11 cellular contexts compared by ENCODE assay signal in the genomic region with DNA sequence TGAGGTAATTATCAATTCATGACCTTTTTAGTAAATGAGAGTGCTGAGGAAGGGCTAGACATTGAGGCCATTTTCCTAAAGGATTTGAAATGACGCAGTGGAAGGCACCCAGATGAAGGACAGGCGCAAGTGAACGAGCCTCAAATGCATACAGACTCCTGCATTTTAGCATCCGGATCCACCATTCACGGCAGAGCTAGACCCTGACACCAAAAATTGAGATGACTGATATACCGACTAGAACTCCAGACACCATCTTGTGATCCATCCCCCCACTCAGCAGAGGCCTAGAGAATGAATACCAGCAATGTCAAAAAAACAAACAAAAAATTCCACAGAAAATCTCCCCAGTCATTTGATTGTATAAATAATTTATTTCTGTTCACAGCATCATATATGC. TPM values are rescaled to one million over a fixed set of nuclear protein-coding genes. Genes with fewer than 3 reads are reported as not detected.
A peak's percentile ranks its signal among the peaks of the same experiment; 100 is the strongest.
DNase-seq lines count a peak whose midpoint lies in the region; ATAC-seq and TF ChIP-seq lines count a peak whose summit lies in the region.
"Had no signal": no experiment of that assay in that cellular context is flagged by ENCODE, and none has a peak within 500 bp of the region (broad histone marks: within the 10 kb centered on the region; RNA-seq: fewer than 3 reads in every experiment).

No MANE protein-coding gene starts in this region.

- H3K9me3 ChIP-seq in iPS-18a (ENCODE audit: control insufficient read depth, low read depth, low read length) = no peaks in the 10 kb centered on the region
- no peaks in the 10 kb centered on the region for H3K9me3 ChIP-seq in thoracic aorta
- H3K9me3 ChIP-seq in sigmoid colon = no peaks in the 10 kb centered on the region
- H3K9me3 ChIP-seq: upper lobe of left lung had no signal

- peak overlapping the region; percentile 88 for H3K4me3 ChIP-seq in iPS-18a (ENCODE audit: low read length)
- H3K4me3 ChIP-seq in thoracic aorta = peak overlapping the region; percentile 70
- H3K4me3 ChIP-seq in sigmoid colon = no peak overlapping the region

- peaks cover 69% of the 10 kb centered on the region for H3K4me1 Mint-ChIP-seq in activated T-cell treated with anti-CD3 and anti-CD28 coated beads, Interleukin-2, amount 50 U/mL, for 24 hours (ENCODE audit: low read depth)
- H3K4me1 Mint-ChIP-seq in activated naive CD8-positive, alpha-beta T cell (ENCODE audit: low read depth) = peaks cover 63% of the 10 kb centered on the region

- no peaks in the 10 kb centered on the region for H3K9me3 Mint-ChIP-seq in activated T-cell treated with anti-CD3 and anti-CD28 coated beads, Interleukin-2, amount 50 U/mL, for 24 hours
- H3K9me3 Mint-ChIP-seq in activated naive CD8-positive, alpha-beta T cell (ENCODE audit: low read depth) = no peaks in the 10 kb centered on the region

- peaks cover 15% of the 10 kb centered on the region for H3K4me1 ChIP-seq in iPS-18a (ENCODE audit: control insufficient read depth, low read depth, low read length)
- H3K4me1 ChIP-seq in thoracic aorta (ENCODE audit: control insufficient read depth in 1 of 2, low read depth in 2 of 2) = peaks cover 0 to 16% of the 10 kb centered on the region in 2 donors
- H3K4me1 ChIP-seq in sigmoid colon = peaks cover 0 to 25% (median 22%) of the 10 kb centered on the region in 4 donors

- no peak for TF ChIP-seq POLR2A in sigmoid colon (IDR thresholded peaks at IDR 0.05)

- H3K27ac ChIP-seq in iPS-18a (ENCODE audit: low read length) (no peak overlapping the region), thoracic aorta (no peak overlapping the region), sigmoid colon (no peak overlapping the region)

- intact Hi-C loops in sigmoid colon (cut with DNase I) = no loop called here

- H3K27me3 ChIP-seq in iPS-18a (ENCODE audit: control insufficient read depth, insufficient read depth, low read length) (peaks cover 9% of the 10 kb centered on the region), thoracic aorta (replicated peaks; ENCODE audit: insufficient read depth) (no peaks in the 10 kb centered on the region), sigmoid colon (peaks cover 0 to 33% (median 12%) of the 10 kb centered on the region in 3 donors)

- H3K27ac Mint-ChIP-seq in activated T-cell treated with anti-CD3 and anti-CD28 coated beads, Interleukin-2, amount 50 U/mL, for 24 hours = peak overlapping the region; percentile 80
- H3K27ac Mint-ChIP-seq in activated naive CD8-positive, alpha-beta T cell = peak overlapping the region; percentile 92

- peaks cover 29% of the 10 kb centered on the region for H3K36me3 Mint-ChIP-seq in activated T-cell treated with anti-CD3 and anti-CD28 coated beads, Interleukin-2, amount 50 U/mL, for 24 hours (ENCODE audit: low read depth)
- no peaks in the 10 kb centered on the region for H3K36me3 Mint-ChIP-seq in activated naive CD8-positive, alpha-beta T cell

- WGBS in sigmoid colon, 2 donors = 86 to 93% methylated on average over 6 of the region's 6 CpGs

- H3K27me3 Mint-ChIP-seq in activated T-cell treated with anti-CD3 and anti-CD28 coated beads, Interleukin-2, amount 50 U/mL, for 24 hours = no peaks in the 10 kb centered on the region
- H3K27me3 Mint-ChIP-seq in activated naive CD8-positive, alpha-beta T cell = no peaks in the 10 kb centered on the region

- TF ChIP-seq CTCF in thoracic aorta (IDR thresholded peaks at IDR 0.05) = no peak
- no peak for TF ChIP-seq CTCF in sigmoid colon (IDR thresholded peaks at IDR 0.05)

- H3K9ac ChIP-seq in iPS-18a (ENCODE audit: low read length) = no peak overlapping the region

- no peaks in the 10 kb centered on the region for H3K36me3 ChIP-seq in iPS-18a (ENCODE audit: control insufficient read depth, low read depth, low read length)
- no peaks in the 10 kb centered on the region for H3K36me3 ChIP-seq in thoracic aorta
- no peaks in the 10 kb centered on the region for H3K36me3 ChIP-seq in sigmoid colon
- H3K36me3 ChIP-seq: upper lobe of left lung had no signal

- DNase-seq in activated T-cell treated with anti-CD3 and anti-CD28 coated beads, Interleukin-2, amount 50 U/mL, for 24 hours = no peak
- DNase-seq in activated T-cell treated with anti-CD3 and anti-CD28 coated beads, Interleukin-2, amount 50 U/mL, for 48 hours = no peak
- DNase-seq in thoracic aorta (ENCODE audit: low spot score) = no peak
- no peak for DNase-seq in sigmoid colon
- DNase-seq in A172 (ENCODE audit: low spot score) = no peak
- DNase-seq in NCI-H2227 (lab: John Stamatoyannopoulos, UW; ENCODE audit: unreplicated experiment) = no peak
- DNase-seq: NCI-H748 treated with DMSO at 0.1 percent for 48 hours, T1000, upper lobe of left lung had no signal

- no peak for ATAC-seq in thoracic aorta (ENCODE audit: insufficient number of reproducible peaks, low FRiP score, low read depth)

- no peak for TF ChIP-seq EP300 in sigmoid colon (IDR thresholded peaks at IDR 0.05)

- H3K4me3 Mint-ChIP-seq in activated T-cell treated with anti-CD3 and anti-CD28 coated beads, Interleukin-2, amount 50 U/mL, for 24 hours = peak overlapping the region; percentile 90
- peak overlapping the region; percentile 97 for H3K4me3 Mint-ChIP-seq in activated naive CD8-positive, alpha-beta T cell

RNA-seq across cellular contexts. Expression of gene ARL4C, which starts 4.2 kb away (rescaled TPM):
- 10 to 100 TPM; 18.2 to 22.9 TPM for total RNA-seq in thoracic aorta
- total RNA-seq in sigmoid colon = 1 to 10 TPM; 7.2 to 8.9 (median 8.4) TPM
- polyA plus RNA-seq in sigmoid colon = 10 to 100 TPM in 1 of 3 donors, 1 to 10 TPM in 2; 4.8 to 15.8 (median 8.3) TPM
- 72.2 and 79.6 TPM in 2 replicates for total RNA-seq in A172 (2014; rRNA removed; shearing (Covaris generic))

Comparison
In these comparisons a context has a peak if more than half of its experiments do, and no peak if none do; other contexts are left out.
1. H3K4me3 ChIP-seq: peak in iPS-18a (single experiment) and thoracic aorta (single experiment); none in sigmoid colon (0 of 4).